In genomic region chr20:10347481-10347880, GRCh38 we compare ENCODE assay signal across 36 cellular contexts.
"Had no signal": no experiment of that assay in that cellular context is flagged by ENCODE, and none has a peak within 500 bp of the region (broad histone marks: within the 10 kb centered on the region; RNA-seq: fewer than 3 reads in every experiment).

No MANE protein-coding gene starts in this region.

- H3K36me3 Mint-ChIP-seq: activated CD4-positive, alpha-beta memory T cell treated with anti-CD3 and anti-CD28 coated beads for 36 hours had no signal

- H3K27me3 Mint-ChIP-seq: activated CD4-positive, alpha-beta memory T cell treated with anti-CD3 and anti-CD28 coated beads for 36 hours; activated naive CD8-positive, alpha-beta T cell treated with anti-CD3 and anti-CD28 coated beads for 36 hours; activated T-helper 17 cell treated with anti-CD3 and anti-CD28 coated beads, Interleukin-2, amount 50 U/mL, for 72 hours had no signal

- ATAC-seq: activated CD8-positive, alpha-beta T cell treated with anti-CD3 and anti-CD28 coated beads for 36 hours; activated naive CD4-positive, alpha-beta T cell treated with anti-CD3 and anti-CD28 coated beads, Interleukin-2, amount 50 U/mL, for 72 hours; activated T-cell treated with anti-CD3 and anti-CD28 coated beads, Interleukin-2, amount 50 U/mL, for 4 hours; activated T-cell treated with anti-CD3 and anti-CD28 coated beads, Interleukin-2, amount 50 U/mL, for 72 hours; activated T-helper 17 cell treated with anti-CD3 and anti-CD28 coated beads, Interleukin-2, amount 50 U/mL, for 72 hours; body of pancreas had no signal

- H3K27ac Mint-ChIP-seq: activated B cell treated with CpG ODN at 0.5 μM for 24 hours; activated CD4-positive, alpha-beta memory T cell treated with anti-CD3 and anti-CD28 coated beads for 36 hours; activated CD4-positive, alpha-beta T cell treated with anti-CD3 and anti-CD28 coated beads, Interleukin-2, amount 10 ng/mL, durations not matched to agents 24 days and 14 days; activated CD8-positive, alpha-beta T cell treated with anti-CD3 and anti-CD28 coated beads for 36 hours; activated naive CD4-positive, alpha-beta T cell treated with anti-CD3 and anti-CD28 coated beads for 36 hours; activated naive CD4-positive, alpha-beta T cell treated with anti-CD3 and anti-CD28 coated beads, Interleukin-2, amount 50 U/mL, for 72 hours; activated naive CD8-positive, alpha-beta T cell treated with anti-CD3 and anti-CD28 coated beads for 36 hours; activated T-cell treated with anti-CD3 and anti-CD28 coated beads, Interleukin-2, amount 50 U/mL, for 72 hours; activated T-helper 1 cell treated with anti-CD3 and anti-CD28 coated beads, Interleukin-12 subunit alpha, Interleukin-12 subunit beta, Interleukin-2, Interleukin-4 antibody, amounts not matched to agents 30 ng/mL and 10 ng/mL and 1 ng/mL, durations not matched to agents 14 hours and 24 hours and 36 hours; activated T-helper 17 cell treated with anti-CD3 and anti-CD28 coated beads, Interleukin-2, amount 50 U/mL, for 72 hours; T-helper 1 cell treated with Interleukin-12 subunit alpha and Interleukin-12 subunit beta and Interleukin-4 antibody, amounts not matched to agents 30 μg/mL and 1 μg/mL, for 36 hours; T-helper 2 cell treated with Interferon-gamma antibody and Interleukin-4, amounts not matched to agents 5 μg/mL and 100 μg/mL, for 36 hours had no signal

- H3K9me3 ChIP-seq: adrenal gland, body of pancreas, breast epithelium had no signal

- H3K4me3 ChIP-seq: adrenal gland, body of pancreas, breast epithelium had no signal

- DNase-seq: activated B cell treated with CpG ODN at 0.5 μM for 24 hours; activated CD4-positive, alpha-beta memory T cell treated with anti-CD3 and anti-CD28 coated beads for 36 hours; activated CD4-positive, alpha-beta T cell treated with anti-CD3 and anti-CD28 coated beads for 4 hours; activated CD4-positive, alpha-beta T cell treated with anti-CD3 and anti-CD28 coated beads, Interleukin-2, amount 10 ng/mL, durations not matched to agents 24 days and 14 days; activated CD4-positive, alpha-beta T cell treated with anti-CD3 and anti-CD28 coated beads, Interleukin-2, amount 50 U/mL, for 1 hour; activated CD4-positive, alpha-beta T cell treated with anti-CD3 and anti-CD28 coated beads, Interleukin-2, amount 50 U/mL, for 4 hours; activated CD4-positive, CD25-positive, alpha-beta regulatory T cell treated with anti-CD3 and anti-CD28 coated beads, Interleukin-2, amount 50 U/mL, for 72 hours; activated CD8-positive, alpha-beta memory T cell treated with anti-CD3 and anti-CD28 coated beads, Interleukin-2, amount 50 U/mL, for 4 hours; activated CD8-positive, alpha-beta T cell treated with anti-CD3 and anti-CD28 coated beads for 36 hours; activated effector memory CD4-positive, alpha-beta T cell treated with anti-CD3 and anti-CD28 coated beads, Interleukin-2, amount 50 U/mL, for 16 hours; activated gamma-delta T cell treated with Interleukin-2 at 50 U/mL for 16 hours; activated naive CD4-positive, alpha-beta T cell; activated naive CD4-positive, alpha-beta T cell treated with anti-CD3 and anti-CD28 coated beads for 36 hours; activated naive CD4-positive, alpha-beta T cell treated with anti-CD3 and anti-CD28 coated beads, Interleukin-2, amount 50 U/mL, for 16 hours; activated naive CD8-positive, alpha-beta T cell treated with anti-CD3 and anti-CD28 coated beads for 36 hours; activated T-cell treated with anti-CD3 and anti-CD28 coated beads for 4 hours; activated T-cell treated with anti-CD3 and anti-CD28 coated beads, Interleukin-2, amount 50 U/mL, for 1 hour; activated T-cell treated with anti-CD3 and anti-CD28 coated beads, Interleukin-2, amount 50 U/mL, for 4 hours; activated T-cell treated with anti-CD3 and anti-CD28 coated beads, Interleukin-2, amount 50 U/mL, for 72 hours; adrenal gland; amniotic stem cell; aorta; body of pancreas; brain microvascular endothelial cell; central memory CD4-positive, alpha-beta T cell; T-helper 2 cell; T-helper 9 cell had no signal

- H3K27ac ChIP-seq: adrenal gland, body of pancreas, brain microvascular endothelial cell, breast epithelium, VCaP had no signal

- H3K9me3 Mint-ChIP-seq: activated B cell treated with CpG ODN at 0.5 μM for 24 hours; activated CD4-positive, alpha-beta memory T cell treated with anti-CD3 and anti-CD28 coated beads for 36 hours; activated CD8-positive, alpha-beta T cell treated with anti-CD3 and anti-CD28 coated beads for 36 hours; activated naive CD4-positive, alpha-beta T cell treated with anti-CD3 and anti-CD28 coated beads for 36 hours; activated T-cell treated with anti-CD3 and anti-CD28 coated beads, Interleukin-2, amount 50 U/mL, for 4 hours; activated T-helper 1 cell treated with anti-CD3 and anti-CD28 coated beads, Interleukin-12 subunit alpha, Interleukin-12 subunit beta, Interleukin-2, Interleukin-4 antibody, amounts not matched to agents 30 ng/mL and 10 ng/mL and 1 ng/mL, durations not matched to agents 14 hours and 24 hours and 36 hours; activated T-helper 17 cell treated with anti-CD3 and anti-CD28 coated beads, Interleukin-2, amount 50 U/mL, for 72 hours; T-helper 2 cell treated with Interferon-gamma antibody and Interleukin-4, amounts not matched to agents 5 μg/mL and 100 μg/mL, for 36 hours had no signal

- H3K4me1 ChIP-seq: adrenal gland, breast epithelium had no signal

- H3K36me3 ChIP-seq: adrenal gland, brain microvascular endothelial cell, breast epithelium had no signal

- FAIRE-seq: astrocyte, TTC549 had no signal

- H3K4me3 Mint-ChIP-seq: activated B cell treated with CpG ODN at 0.5 μM for 24 hours; activated CD4-positive, alpha-beta memory T cell treated with anti-CD3 and anti-CD28 coated beads for 36 hours; activated CD4-positive, alpha-beta T cell treated with anti-CD3 and anti-CD28 coated beads, Interleukin-2, amount 10 ng/mL, durations not matched to agents 24 days and 14 days; activated CD8-positive, alpha-beta T cell treated with anti-CD3 and anti-CD28 coated beads for 36 hours; activated naive CD4-positive, alpha-beta T cell treated with anti-CD3 and anti-CD28 coated beads for 36 hours; activated naive CD8-positive, alpha-beta T cell treated with anti-CD3 and anti-CD28 coated beads for 36 hours; activated T-cell treated with anti-CD3 and anti-CD28 coated beads, Interleukin-2, amount 50 U/mL, for 4 hours; activated T-cell treated with anti-CD3 and anti-CD28 coated beads, Interleukin-2, amount 50 U/mL, for 72 hours; activated T-helper 1 cell treated with anti-CD3 and anti-CD28 coated beads, Interleukin-12 subunit alpha, Interleukin-12 subunit beta, Interleukin-2, Interleukin-4 antibody, amounts not matched to agents 30 ng/mL and 10 ng/mL and 1 ng/mL, durations not matched to agents 14 hours and 24 hours and 36 hours; activated T-helper 17 cell treated with anti-CD3 and anti-CD28 coated beads, Interleukin-2, amount 50 U/mL, for 72 hours; T-helper 1 cell treated with Interleukin-12 subunit alpha and Interleukin-12 subunit beta and Interleukin-4 antibody, amounts not matched to agents 30 μg/mL and 1 μg/mL, for 36 hours; T-helper 2 cell treated with Interferon-gamma antibody and Interleukin-4, amounts not matched to agents 5 μg/mL and 100 μg/mL, for 36 hours had no signal

- H3K4me1 Mint-ChIP-seq: activated B cell treated with CpG ODN at 0.5 μM for 24 hours had no signal
